10 cellular contexts compared by ENCODE assay signal in the genomic region with DNA sequence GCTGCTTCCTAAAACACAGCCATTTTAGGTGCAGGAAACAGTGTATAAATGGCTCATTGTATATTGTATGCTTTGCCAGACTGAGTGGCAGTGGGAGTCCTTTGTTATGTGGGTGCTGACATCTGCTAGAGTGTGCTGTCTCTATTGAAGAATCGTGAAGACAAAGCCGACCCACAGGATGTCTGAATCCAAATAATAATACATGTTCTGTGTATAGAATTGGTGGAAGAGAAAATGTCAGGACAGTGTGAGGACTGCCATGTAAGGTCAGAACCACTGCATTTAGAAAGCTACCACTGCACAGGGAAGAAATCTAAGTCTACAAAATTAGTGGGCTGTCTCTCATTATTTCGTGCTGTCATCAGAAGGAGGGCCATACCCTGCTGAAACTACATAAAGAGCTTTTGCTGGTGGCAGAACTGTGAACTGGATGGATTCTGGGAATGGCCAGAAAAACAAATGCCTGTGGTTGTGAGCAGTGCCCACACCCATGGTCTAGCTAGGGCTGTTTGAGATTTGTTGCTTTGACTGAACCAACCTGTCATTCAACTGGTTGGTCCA. TPM values are rescaled to one million over a fixed set of nuclear protein-coding genes. Genes with fewer than 3 reads are reported as not detected.
DNase-seq lines count a peak whose midpoint lies in the region; ATAC-seq and TF ChIP-seq lines count a peak whose summit lies in the region.
"Had no signal": no experiment of that assay in that cellular context is flagged by ENCODE, and none has a peak within 500 bp of the region (broad histone marks: within the 10 kb centered on the region; RNA-seq: fewer than 3 reads in every experiment).

No MANE protein-coding gene starts in this region.

- H3K4me3 ChIP-seq in ACC112 (ENCODE audit: low read depth, low read length) = peak overlapping the region; percentile 75
- no peak overlapping the region for H3K4me3 ChIP-seq in mesendoderm (ENCODE audit: low read length)
- no peak overlapping the region for H3K4me3 ChIP-seq in aorta (ENCODE audit: low read length in 2 of 2)

- H3K23ac ChIP-seq in mesendoderm (ENCODE audit: low read length) = no peak overlapping the region

- H2AK5ac ChIP-seq in mesendoderm (ENCODE audit: low read length) = no peak overlapping the region

- peaks cover 37% of the 10 kb centered on the region for H3K36me3 ChIP-seq in ACC112 (ENCODE audit: insufficient read depth, low read length)
- no peaks in the 10 kb centered on the region for H3K36me3 ChIP-seq in mesendoderm (ENCODE audit: control insufficient read depth, insufficient read depth, low read length)
- H3K36me3 ChIP-seq in aorta (ENCODE audit: control insufficient read depth in 1 of 2, insufficient read depth in 2 of 2, low read length in 1 of 2) = no peaks in the 10 kb centered on the region

- peak overlapping the region; percentile 57 for H2AFZ ChIP-seq in ACC112 (ENCODE audit: low read length, unreplicated experiment)

- intact Hi-C loops in aorta (cut with DNase I) = no loop called here

- peak overlapping the region; percentile 87 for H3K4me3 Mint-ChIP-seq in activated T-helper 17 cell treated with anti-CD3 and anti-CD28 coated beads, Interleukin-2, amount 50 U/mL, for 72 hours
- H3K4me3 Mint-ChIP-seq: activated B cell treated with CpG ODN at 0.5 μM for 24 hours had no signal

- no peaks in the 10 kb centered on the region for H3K27me3 Mint-ChIP-seq in activated T-helper 17 cell treated with anti-CD3 and anti-CD28 coated beads, Interleukin-2, amount 50 U/mL, for 72 hours

- H3K36me3 Mint-ChIP-seq in activated T-helper 17 cell treated with anti-CD3 and anti-CD28 coated beads, Interleukin-2, amount 50 U/mL, for 72 hours (ENCODE audit: low read depth) = peaks cover 99% of the 10 kb centered on the region

- ATAC-seq in activated T-helper 17 cell treated with anti-CD3 and anti-CD28 coated beads, Interleukin-2, amount 50 U/mL, for 72 hours (replicated peaks) = peak; percentile 15
- ATAC-seq in aorta (ENCODE audit: low FRiP score) (no peak), HG03159 (IDR thresholded peaks at IDR 0.05; ENCODE audit: unreplicated experiment) (no peak)

- no peak overlapping the region for H3K4ac ChIP-seq in mesendoderm (ENCODE audit: low read depth, low read length)

- H3K4me1 Mint-ChIP-seq in activated T-helper 17 cell treated with anti-CD3 and anti-CD28 coated beads, Interleukin-2, amount 50 U/mL, for 72 hours = peaks cover 37% of the 10 kb centered on the region

- H3K79me2 ChIP-seq in ACC112 (ENCODE audit: control insufficient read depth, insufficient read depth, low read length, unreplicated experiment) (peaks cover 32% of the 10 kb centered on the region), mesendoderm (ENCODE audit: control insufficient read depth, insufficient read depth, low read length) (no peaks in the 10 kb centered on the region)

- H3K9me3 ChIP-seq in aorta (ENCODE audit: control insufficient read depth, low read length) = no peaks in the 10 kb centered on the region

- H3K79me1 ChIP-seq in mesendoderm (ENCODE audit: low read length) = no peaks in the 10 kb centered on the region

- peak overlapping the region; percentile 78 for H3K27ac Mint-ChIP-seq in activated T-helper 17 cell treated with anti-CD3 and anti-CD28 coated beads, Interleukin-2, amount 50 U/mL, for 72 hours
- H3K27ac Mint-ChIP-seq: activated B cell treated with CpG ODN at 0.5 μM for 24 hours had no signal

- peak overlapping the region; percentile 25 for H3K18ac ChIP-seq in mesendoderm (ENCODE audit: low read length)

- no peak overlapping the region for H3K9ac ChIP-seq in mesendoderm (ENCODE audit: low read length)

- H3K4me1 ChIP-seq in ACC112 (ENCODE audit: control insufficient read depth, insufficient read depth, low read length, unreplicated experiment) (peaks cover 57% of the 10 kb centered on the region), mesendoderm (ENCODE audit: control insufficient read depth, low read depth, low read length) (no peaks in the 10 kb centered on the region), aorta (ENCODE audit: control insufficient read depth in 1 of 2, insufficient read depth in 2 of 2, low read length in 2 of 2) (no peaks in the 10 kb centered on the region)

- no peak overlapping the region for H4K5ac ChIP-seq in mesendoderm (ENCODE audit: low read length)

- no peak overlapping the region for H3K56ac ChIP-seq in mesendoderm (ENCODE audit: low read length)

- no peaks in the 10 kb centered on the region for H3K9me3 Mint-ChIP-seq in activated T-helper 17 cell treated with anti-CD3 and anti-CD28 coated beads, Interleukin-2, amount 50 U/mL, for 72 hours
- H3K9me3 Mint-ChIP-seq: activated B cell treated with CpG ODN at 0.5 μM for 24 hours had no signal

- peak overlapping the region; percentile 90 for H3K27ac ChIP-seq in ACC112 (ENCODE audit: low read depth, low read length)
- no peak overlapping the region for H3K27ac ChIP-seq in mesendoderm (ENCODE audit: low read depth, low read length)
- no peak overlapping the region for H3K27ac ChIP-seq in aorta (ENCODE audit: low read depth in 1 of 2, low read length in 2 of 2)

- H4K8ac ChIP-seq in mesendoderm (ENCODE audit: low read depth, low read length) = no peak overlapping the region

- H3K4me2 ChIP-seq in mesendoderm (ENCODE audit: low read length) = no peak overlapping the region

- no peaks in the 10 kb centered on the region for H3K27me3 ChIP-seq in ACC112 (ENCODE audit: insufficient read depth, low read length)
- no peaks in the 10 kb centered on the region for H3K27me3 ChIP-seq in mesendoderm (ENCODE audit: insufficient read depth, low read length, poor library complexity)
- no peaks in the 10 kb centered on the region for H3K27me3 ChIP-seq in aorta (ENCODE audit: control insufficient read depth in 1 of 2, insufficient read depth in 2 of 2, low read length in 1 of 2)

- peak; percentile 39 for DNase-seq in HT1080 (ENCODE audit: low read depth)
- DNase-seq in mesendoderm = no peak
- DNase-seq in erythroblast (lab: John Stamatoyannopoulos, UW) = no peak
- no peak for DNase-seq in aorta
- DNase-seq in NCI-H2227 (lab: John Stamatoyannopoulos, UW; ENCODE audit: unreplicated experiment) = no peak
- DNase-seq: activated B cell treated with CpG ODN at 0.5 μM for 24 hours, MM.1S had no signal

- no peak overlapping the region for H2BK120ac ChIP-seq in mesendoderm (ENCODE audit: low read depth, low read length)

- no peak overlapping the region for H2BK15ac ChIP-seq in mesendoderm (replicated peaks; ENCODE audit: low read depth)

- TF ChIP-seq POLR2A in erythroblast (IDR thresholded peaks at IDR 0.05; ENCODE audit: low read length) = no peak

- H2BK5ac ChIP-seq in mesendoderm (ENCODE audit: low read length) = no peak overlapping the region

- WGBS in mesendoderm (ENCODE audit: extremely low coverage, insufficient coverage, low lambda C conversion rate) = no CpG with 5 or more reads among the region's 3 CpGs
- WGBS in aorta, 2 donors = 37 to 40% methylated on average over 3 of the region's 3 CpGs

RNA-seq across cellular contexts. Expression of gene IL7R, which starts 2.5 kb away (rescaled TPM):
- total RNA-seq in HT1080 (2014; rRNA removed; shearing (Covaris generic)) = 12.2 and 13.9 TPM in 2 replicates
- 7.3 and 12.6 TPM in 2 replicates for polyA plus RNA-seq in HT1080 (2015; cell fraction: cytosol; rRNA removed)
- 18.9 and 24.6 TPM in 2 replicates for polyA plus RNA-seq in HT1080 (2015; cell fraction: nucleus; rRNA removed)
- 100 to 1,000 TPM; 162 to 203 TPM for total RNA-seq in activated T-helper 17 cell treated with anti-CD3 and anti-CD28 coated beads, Interleukin-2, amount 50 U/mL, for 72 hours
- under 0.01 TPM for polyA plus RNA-seq in mesendoderm (2013, experiment 1 of 2)
- polyA plus RNA-seq in mesendoderm (2013, experiment 2 of 2) = 0.04 TPM
- 1 to 10 TPM; 6.8 to 8.6 TPM for total RNA-seq in aorta
- 1 to 10 TPM in 1 of 2 donors, under 1 TPM in 1; 0.56 to 2.3 TPM for polyA plus RNA-seq in aorta

Comparison
In these comparisons a context has a peak if more than half of its experiments do, and no peak if none do; other contexts are left out.
1. RNA of gene IL7R, which starts 2.5 kb away (total RNA-seq): 162 to 203 TPM in activated T-helper 17 cell treated with anti-CD3 and anti-CD28 coated beads, Interleukin-2, amount 50 U/mL, for 72 hours; 12.2 to 13.9 TPM in HT1080 and 6.8 to 8.6 TPM in aorta; every median in the first group is over 10 times any median in the second.